16 cellular contexts compared by ENCODE assay signal in genomic region chr9:89664896-89665329, GRCh38.
A peak's percentile ranks its signal among the peaks of the same experiment; 100 is the strongest.
DNase-seq lines count a peak whose midpoint lies in the region; ATAC-seq and FAIRE-seq lines count a peak whose summit lies in the region.
"Had no signal": no experiment of that assay in that cellular context is flagged by ENCODE, and none has a peak within 500 bp of the region (broad histone marks: within the 10 kb centered on the region; RNA-seq: fewer than 3 reads in every experiment).

No MANE protein-coding gene starts in this region.

- H3K9me3 ChIP-seq in small intestine (ENCODE audit: control insufficient read depth, low read depth) = no peaks in the 10 kb centered on the region
- no peaks in the 10 kb centered on the region for H3K9me3 ChIP-seq in CD4-positive, alpha-beta memory T cell (ENCODE audit: control insufficient read depth in 1 of 2, low read length in 2 of 2)
- H3K9me3 ChIP-seq: heart right ventricle had no signal

- peak; percentile 7 for DNase-seq in HPDE6-E6E7 (ENCODE audit: extremely low spot score)
- DNase-seq in NCI-H748 treated with DMSO at 0.1 percent for 48 hours (lab: John Stamatoyannopoulos, UW) = peak; percentile 78
- peak; percentile 90 for DNase-seq in islet precursor cell
- peak; percentile 95 for DNase-seq in small intestine
- DNase-seq in UCSD-AML1 (lab: John Stamatoyannopoulos, UW; ENCODE audit: unreplicated experiment) = no peak
- DNase-seq in CD4-positive, alpha-beta memory T cell = no peak
- DNase-seq in NCI-H524 (lab: John Stamatoyannopoulos, UW) = no peak
- DNase-seq: activated T-cell treated with anti-CD3 and anti-CD28 coated beads, Interleukin-2, amount 50 U/mL, for 72 hours; effector memory CD8-positive, alpha-beta T cell; heart right ventricle; mesenchymal stem cell; NCI-H226 had no signal

- H3K9me3 Mint-ChIP-seq in CD4-positive, alpha-beta memory T cell = no peaks in the 10 kb centered on the region
- H3K9me3 Mint-ChIP-seq: activated T-cell treated with anti-CD3 and anti-CD28 coated beads, Interleukin-2, amount 50 U/mL, for 72 hours; effector memory CD8-positive, alpha-beta T cell; IgD-negative memory B cell had no signal

- WGBS in small intestine, 3 donors = 14 to 67% (median 36%) methylated on average over 13 of the region's 13 CpGs

- H3K4me1 ChIP-seq in small intestine (ENCODE audit: control insufficient read depth in 2 of 2, insufficient read depth in 1 of 2, low read depth in 1 of 2, low read length in 1 of 2) = peaks cover 0 to 10% of the 10 kb centered on the region in 2 donors
- no peaks in the 10 kb centered on the region for H3K4me1 ChIP-seq in CD4-positive, alpha-beta memory T cell (ENCODE audit: insufficient read depth, low read length)

- H3K4me3 ChIP-seq in small intestine (ENCODE audit: low read depth in 1 of 2, low read length in 2 of 2) = no peak overlapping the region
- H3K4me3 ChIP-seq in CD4-positive, alpha-beta memory T cell (ENCODE audit: low read length in 2 of 2) = no peak overlapping the region
- H3K4me3 ChIP-seq: heart right ventricle, SK-N-MC had no signal

- CTCF ChIA-PET in CD4-positive, alpha-beta memory T cell (lab: Charles Lee; ENCODE audit: partially characterized antibody) = no interaction called here

- no peak for ATAC-seq in HG03432 (IDR thresholded peaks at IDR 0.05; ENCODE audit: unreplicated experiment)
- ATAC-seq: activated T-cell treated with anti-CD3 and anti-CD28 coated beads, Interleukin-2, amount 50 U/mL, for 72 hours; effector memory CD8-positive, alpha-beta T cell; heart right ventricle had no signal

- no peak for FAIRE-seq in small intestine (lab: Jason Lieb, UNC)
- FAIRE-seq: astrocyte had no signal

- H3K27ac Mint-ChIP-seq in CD4-positive, alpha-beta memory T cell = no peak overlapping the region
- H3K27ac Mint-ChIP-seq: activated T-cell treated with anti-CD3 and anti-CD28 coated beads, Interleukin-2, amount 50 U/mL, for 72 hours; effector memory CD8-positive, alpha-beta T cell had no signal

- H3K27me3 ChIP-seq in small intestine (ENCODE audit: control insufficient read depth in 2 of 2, insufficient read depth in 2 of 2, low read length in 2 of 2) = no peaks in the 10 kb centered on the region
- no peaks in the 10 kb centered on the region for H3K27me3 ChIP-seq in CD4-positive, alpha-beta memory T cell (ENCODE audit: insufficient read depth, low read length)
- H3K27me3 ChIP-seq: heart right ventricle had no signal

- H3K36me3 Mint-ChIP-seq in CD4-positive, alpha-beta memory T cell = no peaks in the 10 kb centered on the region
- H3K36me3 Mint-ChIP-seq: IgD-negative memory B cell had no signal

- no peaks in the 10 kb centered on the region for H3K27me3 Mint-ChIP-seq in CD4-positive, alpha-beta memory T cell

- H3K4me1 Mint-ChIP-seq in CD4-positive, alpha-beta memory T cell = peaks cover 0 to 1% (median 0%) of the 10 kb centered on the region in 4 donors

- H3K4me3 Mint-ChIP-seq in CD4-positive, alpha-beta memory T cell = no peak overlapping the region
- H3K4me3 Mint-ChIP-seq: activated T-cell treated with anti-CD3 and anti-CD28 coated beads, Interleukin-2, amount 50 U/mL, for 72 hours; effector memory CD8-positive, alpha-beta T cell; IgD-negative memory B cell had no signal

- no peaks in the 10 kb centered on the region for H3K36me3 ChIP-seq in small intestine (ENCODE audit: control insufficient read depth in 2 of 2, insufficient read depth in 2 of 2, low read length in 2 of 2)
- no peaks in the 10 kb centered on the region for H3K36me3 ChIP-seq in CD4-positive, alpha-beta memory T cell (ENCODE audit: insufficient read depth, low read length)
- H3K36me3 ChIP-seq: heart right ventricle had no signal

- intact Hi-C loops in CD4-positive, alpha-beta memory T cell (cut with micrococcal nuclease) = no loop called here

- POLR2A ChIA-PET in CD4-positive, alpha-beta memory T cell (lab: Charles Lee; ENCODE audit: partially characterized antibody) = no interaction called here

- peak overlapping the region; percentile 6 to 54 for H3K27ac ChIP-seq in small intestine (ENCODE audit: low read depth in 1 of 2, low read length in 1 of 2)
- no peak overlapping the region for H3K27ac ChIP-seq in CD4-positive, alpha-beta memory T cell (ENCODE audit: low read depth, low read length)
- H3K27ac ChIP-seq: heart right ventricle, SK-N-MC had no signal

Comparison
In these comparisons a context has a peak if more than half of its experiments do, and no peak if none do; other contexts are left out.
1. DNase-seq: peak in HPDE6-E6E7 (single experiment), NCI-H748 treated with DMSO at 0.1 percent for 48 hours (single experiment), islet precursor cell (single experiment) and small intestine (single experiment); none in UCSD-AML1 (single experiment), CD4-positive, alpha-beta memory T cell (0 of 5) and NCI-H524 (0 of 2).